Comparison of ENCODE assay signal across 10 cellular contexts in genomic region chr4:81827568-81828202, GRCh38.
DNase-seq lines count a peak whose midpoint lies in the region; ATAC-seq and TF ChIP-seq lines count a peak whose summit lies in the region.
"Had no signal": no experiment of that assay in that cellular context is flagged by ENCODE, and none has a peak within 500 bp of the region (broad histone marks: within the 10 kb centered on the region; RNA-seq: fewer than 3 reads in every experiment).

No MANE protein-coding gene starts in this region.

- TF ChIP-seq CTCF in foreskin keratinocyte (conservative IDR thresholded peaks at IDR 0.05), result no peak

- no peaks in the 10 kb centered on the region for H3K4me1 ChIP-seq in foreskin keratinocyte
- H3K4me1 ChIP-seq: parathyroid adenoma had no signal

- DNase-seq in renal cortical epithelial cell (ENCODE audit: low read depth), result peak; percentile 40
- no peak for DNase-seq in foreskin keratinocyte
- no peak for DNase-seq in HuH-7 (ENCODE audit: low spot score)
- DNase-seq: NCI-H2171 had no signal

- peak; percentile 93 for ATAC-seq in GM18870 (IDR thresholded peaks at IDR 0.05; ENCODE audit: unreplicated experiment)
- ATAC-seq in GM21447 (IDR thresholded peaks at IDR 0.05; ENCODE audit: unreplicated experiment), result peak; percentile 82
- peak; percentile 82 for ATAC-seq in HG03175 (IDR thresholded peaks at IDR 0.05; ENCODE audit: unreplicated experiment)
- ATAC-seq in HG03521 (IDR thresholded peaks at IDR 0.05; ENCODE audit: unreplicated experiment), result no peak
- ATAC-seq in foreskin keratinocyte, result no peak
- ATAC-seq: HepG2 had no signal

- H3K27ac ChIP-seq in foreskin keratinocyte, result no peak overlapping the region
- H3K27ac ChIP-seq: parathyroid adenoma had no signal

- H3K27me3 ChIP-seq in foreskin keratinocyte, result no peaks in the 10 kb centered on the region

Comparison
In these comparisons a context has a peak if more than half of its experiments do, and no peak if none do; other contexts are left out.
1. ATAC-seq: peak in GM18870 (single experiment), GM21447 (single experiment) and HG03175 (single experiment); none in HG03521 (single experiment) and foreskin keratinocyte (single experiment).